In genomic region chr6:106146852-106147351, GRCh38 we compare ENCODE assay signal across 10 cellular contexts.
A peak's percentile ranks its signal among the peaks of the same experiment; 100 is the strongest.
DNase-seq lines count a peak whose midpoint lies in the region; ATAC-seq and TF ChIP-seq lines count a peak whose summit lies in the region.
"Had no signal": no experiment of that assay in that cellular context is flagged by ENCODE, and none has a peak within 500 bp of the region (broad histone marks: within the 10 kb centered on the region; RNA-seq: fewer than 3 reads in every experiment).

No MANE protein-coding gene starts in this region.

- ATAC-seq in GM21360 (IDR thresholded peaks at IDR 0.05; ENCODE audit: unreplicated experiment) (peak; percentile 47), HG03354 (IDR thresholded peaks at IDR 0.05; ENCODE audit: poor library complexity, severe bottlenecking, unreplicated experiment) (peak; percentile 46), activated B cell treated with CpG ODN at 0.5 μM for 24 hours (ENCODE audit: low read depth) (peak; percentile 38), body of pancreas (no peak)

- H3K27me3 ChIP-seq in body of pancreas: no peaks in the 10 kb centered on the region

- H3K27me3 Mint-ChIP-seq in activated B cell treated with CpG ODN at 0.5 μM for 24 hours (no peaks in the 10 kb centered on the region), Calu3 (ENCODE audit: unreplicated experiment) (peaks cover 5% of the 10 kb centered on the region)
- H3K27me3 Mint-ChIP-seq: memory B cell had no signal

- H3K36me3 ChIP-seq in body of pancreas (replicated peaks in 1 of 2; ENCODE audit: insufficient read depth in 1 of 2, low read depth in 2 of 2): no peaks in the 10 kb centered on the region

- DNase-seq in GM10266 (ENCODE audit: extremely low spot score) (peak; percentile 62), activated B cell treated with CpG ODN at 0.5 μM for 24 hours (no peak), NAMALWA (ENCODE audit: low spot score) (no peak), body of pancreas (no peak), Calu3 (no peak)
- no peak for DNase-seq in stimulated activated naive CD4-positive, alpha-beta T cell treated with Interleukin-2 at 50 U/mL for 16 hours (lab: John Stamatoyannopoulos, UW)
- DNase-seq: C1 segment of cervical spinal cord had no signal

- TF ChIP-seq CTCF in GM10266 (IDR thresholded peaks at IDR 0.05; ENCODE audit: control insufficient read depth, insufficient read depth, low read depth, missing control alignments): no peak
- TF ChIP-seq CTCF in activated B cell treated with CpG ODN at 0.5 μM for 24 hours (IDR thresholded peaks at IDR 0.05): no peak
- no peak for TF ChIP-seq CTCF in body of pancreas (IDR thresholded peaks at IDR 0.05)
- TF ChIP-seq CTCF in Calu3 (IDR thresholded peaks at IDR 0.05; ENCODE audit: unreplicated experiment): no peak

- BruUV-seq in Calu3 (replicated peaks; lab: Mats Ljungman, UMichigan): no TSS peak

- WGBS in body of pancreas, 2 donors: 79 to 85% methylated on average over 2 of the region's 2 CpGs

- no peak overlapping the region for H3K4me3 Mint-ChIP-seq in activated B cell treated with CpG ODN at 0.5 μM for 24 hours
- H3K4me3 Mint-ChIP-seq in Calu3 (ENCODE audit: low read depth, unreplicated experiment): no peak overlapping the region
- H3K4me3 Mint-ChIP-seq: memory B cell had no signal

- no peaks in the 10 kb centered on the region for H3K9me3 ChIP-seq in body of pancreas

- H3K9me3 Mint-ChIP-seq in activated B cell treated with CpG ODN at 0.5 μM for 24 hours (no peaks in the 10 kb centered on the region), Calu3 (ENCODE audit: low read depth, unreplicated experiment) (no peaks in the 10 kb centered on the region)
- H3K9me3 Mint-ChIP-seq: memory B cell had no signal

- H3K4me1 Mint-ChIP-seq in activated B cell treated with CpG ODN at 0.5 μM for 24 hours (peaks cover 26% of the 10 kb centered on the region), Calu3 (ENCODE audit: low read depth, unreplicated experiment) (no peaks in the 10 kb centered on the region)

- POLR2A ChIA-PET in activated B cell treated with CpG ODN at 0.5 μM for 24 hours (lab: Charles Lee): interaction anchor here (1.2 to 2.7 kb wide), 2 partner anchors 17 to 48 kb away, joined by 6 to 11 read pairs; no protein-coding TSS in a partner anchor

- intact Hi-C loops in activated B cell treated with CpG ODN at 0.5 μM for 24 hours (cut with micrococcal nuclease) (no loop called here), body of pancreas (cut with DNase I) (no loop called here), Calu3 (cut with micrococcal nuclease; ENCODE audit: unreplicated experiment) (no loop called here)

- no peaks in the 10 kb centered on the region for H3K36me3 Mint-ChIP-seq in activated B cell treated with CpG ODN at 0.5 μM for 24 hours (ENCODE audit: low read depth)
- no peaks in the 10 kb centered on the region for H3K36me3 Mint-ChIP-seq in Calu3 (ENCODE audit: insufficient read depth, unreplicated experiment)
- H3K36me3 Mint-ChIP-seq: memory B cell had no signal

- no peak overlapping the region for H3K27ac ChIP-seq in body of pancreas

- H3K27ac Mint-ChIP-seq in activated B cell treated with CpG ODN at 0.5 μM for 24 hours (peak overlapping the region; percentile 53), Calu3 (ENCODE audit: unreplicated experiment) (no peak overlapping the region)
- H3K27ac Mint-ChIP-seq: memory B cell had no signal

- CTCF ChIA-PET in activated B cell treated with CpG ODN at 0.5 μM for 24 hours (lab: Charles Lee): interaction anchor here (1.0 kb wide), 1 partner anchor 76 kb away, joined by 3 read pairs; no protein-coding TSS in a partner anchor
- CTCF ChIA-PET in Calu3 (lab: Charles Lee): no interaction called here

- no peaks in the 10 kb centered on the region for H3K4me1 ChIP-seq in body of pancreas

- H3K4me3 ChIP-seq in body of pancreas: no peak overlapping the region

- TF ChIP-seq POLR2A in body of pancreas (IDR thresholded peaks at IDR 0.05): no peak
